ENCODE assay signal across 10 cellular contexts in genomic region chr20:18001131-18001921, GRCh38. TPM values are rescaled to one million over a fixed set of nuclear protein-coding genes. Genes with fewer than 3 reads are reported as not detected.
DNase-seq lines count a peak whose midpoint lies in the region; ATAC-seq and TF ChIP-seq lines count a peak whose summit lies in the region.
"Had no signal": no experiment of that assay in that cellular context is flagged by ENCODE, and none has a peak within 500 bp of the region (broad histone marks: within the 10 kb centered on the region; RNA-seq: fewer than 3 reads in every experiment).

No MANE protein-coding gene starts in this region.

- peaks cover 6% of the 10 kb centered on the region for H3K36me3 Mint-ChIP-seq in Caco-2 (ENCODE audit: insufficient read depth, unreplicated experiment)

- no peaks in the 10 kb centered on the region; the same call in 1 of the 2 replicates for H3K36me3 ChIP-seq in Caco-2 (ENCODE audit: control insufficient read depth, insufficient read depth, low read length)

- BruUV-seq in Caco-2 (replicated peaks; lab: Mats Ljungman, UMichigan) = no TSS peak

- H3K4me1 ChIP-seq in Caco-2 = peaks cover 40% of the 10 kb centered on the region

- H3K27me3 ChIP-seq in Caco-2 (replicated peaks; ENCODE audit: control insufficient read depth, insufficient read depth, low read length) = no peaks in the 10 kb centered on the region

- peak; percentile 70 to 77 for DNase-seq in Caco-2
- peak; percentile 98 for DNase-seq in SK-MEL-5 (ENCODE audit: low read depth, low spot score)
- peak; percentile 63 to 74 for DNase-seq in foreskin fibroblast
- peak; percentile 28 for DNase-seq in pons (ENCODE audit: low spot score)
- DNase-seq in NCI-H446 (lab: John Stamatoyannopoulos, UW) = no peak
- no peak for DNase-seq in SHP77 (lab: John Stamatoyannopoulos, UW)
- DNase-seq: activated CD4-positive, CD25-positive, alpha-beta regulatory T cell treated with anti-CD3 and anti-CD28 coated beads, Interleukin-2, amount 50 U/mL, for 72 hours; NCI-H187 had no signal

- peaks cover 17% of the 10 kb centered on the region for H3K4me1 Mint-ChIP-seq in Caco-2 (ENCODE audit: low read depth, unreplicated experiment)

- CTCF ChIA-PET in Caco-2 (lab: Charles Lee) = no interaction called here

- no peak overlapping the region for H3K4me3 Mint-ChIP-seq in Caco-2 (ENCODE audit: unreplicated experiment)

- intact Hi-C loops in Caco-2 (cut with micrococcal nuclease; ENCODE audit: unreplicated experiment) = loop anchor here (2.0 to 5.0 kb wide), 3 partner anchors 17 to 276 kb away; no protein-coding TSS in a partner anchor

- no peaks in the 10 kb centered on the region for H3K9me3 Mint-ChIP-seq in Caco-2 (ENCODE audit: unreplicated experiment)

- H3K4me3 ChIP-seq in Caco-2 (ENCODE audit: low read depth, low read length) = no peak overlapping the region
- H3K4me3 ChIP-seq in foreskin fibroblast (ENCODE audit: low read depth in 1 of 2, low read length in 2 of 2) = no peak overlapping the region

- POLR2A ChIA-PET in Caco-2 (lab: Charles Lee) = interaction anchor here (0.7 kb wide), 1 partner anchor 432 kb away, joined by 3 read pairs; the partner anchor contains the start of gene DSTN

- H3K27me3 Mint-ChIP-seq in Caco-2 (ENCODE audit: insufficient read depth, unreplicated experiment) = no peaks in the 10 kb centered on the region

- no peaks in the 10 kb centered on the region for H3K9me3 ChIP-seq in Caco-2

- no peak for ATAC-seq in HG02852 (IDR thresholded peaks at IDR 0.05; ENCODE audit: unreplicated experiment)
- no peak for ATAC-seq in GM19328 (IDR thresholded peaks at IDR 0.05; ENCODE audit: unreplicated experiment)

- TF ChIP-seq CTCF in Caco-2 (IDR thresholded peaks at IDR 0.05; ENCODE audit: insufficient read depth in 1 of 2, low read depth in 1 of 2, low read length in 1 of 2, severe bottlenecking in 1 of 2, unreplicated experiment in 1 of 2) (no peak), foreskin fibroblast (IDR thresholded peaks at IDR 0.05; ENCODE audit: low read depth, low read length) (no peak)

- H3K27ac Mint-ChIP-seq in Caco-2 (ENCODE audit: unreplicated experiment) = peak overlapping the region; percentile 76

- in situ Hi-C loops in SK-MEL-5 (cut with HindIII; ENCODE audit: low pct_unique_long_range_greater_than_20kb, low sequenced_read_pairs) = no loop called here

RNA-seq across cellular contexts. Expression of gene MGME1, which starts 32.5 kb away (rescaled TPM):
- 44.3 and 50.5 TPM in 2 replicates for total RNA-seq in Caco-2 (2022)
- 32.8 and 34.9 TPM in 2 replicates for total RNA-seq in SK-MEL-5 (2014; rRNA removed; shearing (Covaris generic))
- polyA plus RNA-seq in SK-MEL-5 (2015; cell fraction: cytosol; rRNA removed) = 23.7 and 32.6 TPM in 2 replicates
- 42.9 and 43.1 TPM in 2 replicates for polyA plus RNA-seq in SK-MEL-5 (2015; cell fraction: nucleus; rRNA removed)

RNA-seq across cellular contexts. Expression of gene SNX5, which starts 32.7 kb away (rescaled TPM):
- 275 and 299 TPM in 2 replicates for total RNA-seq in Caco-2 (2022)
- 163 and 176 TPM in 2 replicates for total RNA-seq in SK-MEL-5 (2014; rRNA removed; shearing (Covaris generic))
- polyA plus RNA-seq in SK-MEL-5 (2015; cell fraction: cytosol; rRNA removed) = 119 and 153 TPM in 2 replicates
- polyA plus RNA-seq in SK-MEL-5 (2015; cell fraction: nucleus; rRNA removed) = 459 and 517 TPM in 2 replicates

RNA-seq across cellular contexts. Expression of gene OVOL2, which starts 56.4 kb away (rescaled TPM):
- total RNA-seq in Caco-2 (2022) = 8.8 and 11.5 TPM in 2 replicates
- total RNA-seq in SK-MEL-5 (2014; rRNA removed; shearing (Covaris generic)) = not detected in 2 replicates
- polyA plus RNA-seq in SK-MEL-5 (2015; cell fraction: cytosol; rRNA removed) = not detected in 2 replicates
- polyA plus RNA-seq in SK-MEL-5 (2015; cell fraction: nucleus; rRNA removed) = not detected in 2 replicates

Comparison
In these comparisons a context has a peak if more than half of its experiments do, and no peak if none do; other contexts are left out.
1. DNase-seq: peak in Caco-2 (2 of 2), SK-MEL-5 (single experiment), foreskin fibroblast (2 of 2) and pons (single experiment); none in NCI-H446 (0 of 2) and SHP77 (0 of 2).